Comparison of ENCODE assay signal across 8 cellular contexts in genomic region chr12:94140556-94140955, GRCh38. TPM values are rescaled to one million over a fixed set of nuclear protein-coding genes. Genes with fewer than 3 reads are reported as not detected.
DNase-seq lines count a peak whose midpoint lies in the region; TF ChIP-seq lines count a peak whose summit lies in the region.

No MANE protein-coding gene starts in this region.

- no peaks in the 10 kb centered on the region for H3F3A ChIP-seq in Loucy (ENCODE audit: low read depth)

- H3K36me3 ChIP-seq in Loucy (ENCODE audit: insufficient read depth, low read length) (no peaks in the 10 kb centered on the region), tibial nerve (no peaks in the 10 kb centered on the region)

- H3K9ac ChIP-seq in Loucy (ENCODE audit: low read depth, low read length, poor library complexity, severe bottlenecking): no peak overlapping the region

- H3K4me3 ChIP-seq in Loucy (ENCODE audit: low read length, poor library complexity, severe bottlenecking) (no peak overlapping the region), tibial nerve (no peak overlapping the region)

- peak; percentile 67 for TF ChIP-seq CTCF in Loucy (conservative IDR thresholded peaks at IDR 0.05; ENCODE audit: low read length)
- no peak for TF ChIP-seq CTCF in tibial nerve (IDR thresholded peaks at IDR 0.05)

- no peaks in the 10 kb centered on the region for H3K79me2 ChIP-seq in Loucy (ENCODE audit: insufficient read depth, low read length)

- peaks cover 13% of the 10 kb centered on the region for H3K4me1 ChIP-seq in Loucy (ENCODE audit: insufficient read depth, low read length, poor library complexity, severe bottlenecking)
- peaks cover 0 to 4% (median 0%) of the 10 kb centered on the region in 4 donors for H3K4me1 ChIP-seq in tibial nerve

- H3K27ac ChIP-seq in caudate nucleus (ENCODE audit: low read depth, low read length) (no peak overlapping the region), tibial nerve (no peak overlapping the region)

- no peaks in the 10 kb centered on the region for H3K9me2 ChIP-seq in Loucy (replicated peaks; ENCODE audit: low read depth, low read length)

- H3K27me3 ChIP-seq in Loucy (ENCODE audit: insufficient read depth, low read length, poor library complexity, severe bottlenecking) (no peaks in the 10 kb centered on the region), tibial nerve (peaks cover 0 to 4% of the 10 kb centered on the region in 2 donors)

- WGBS in tibial nerve, 2 donors: 83 to 85% methylated on average over 13 of the region's 13 CpGs

- no peak overlapping the region for H2AFZ ChIP-seq in Loucy (ENCODE audit: low read length)

- no peaks in the 10 kb centered on the region for H4K20me1 ChIP-seq in Loucy (ENCODE audit: insufficient read depth, low read length, poor library complexity, severe bottlenecking)

- no peak for TF ChIP-seq POLR2A in tibial nerve (IDR thresholded peaks at IDR 0.05)

- TF ChIP-seq EP300 in tibial nerve (IDR thresholded peaks at IDR 0.05): no peak

- H3K9me3 ChIP-seq in Loucy (ENCODE audit: insufficient read depth, low read depth, low read length) (no peaks in the 10 kb centered on the region), tibial nerve (no peaks in the 10 kb centered on the region)

- DNase-seq in ELR (ENCODE audit: low read depth) (peak; percentile 41), activated T-cell treated with anti-CD3 and anti-CD28 coated beads for 24 hours (ENCODE audit: low read depth) (peak; percentile 33), iris pigment epithelial cell (ENCODE audit: low read depth) (peak; percentile 23), caudate nucleus (lab: John Stamatoyannopoulos, UW) (no peak), tibial nerve (ENCODE audit: low spot score in 2 of 2) (no peak), NCI-H187 (lab: John Stamatoyannopoulos, UW) (no peak), superior temporal gyrus (ENCODE audit: extremely low spot score) (no peak)

- no peak overlapping the region for H3K4me2 ChIP-seq in Loucy (ENCODE audit: low read depth, low read length, poor library complexity, severe bottlenecking)

RNA-seq across cellular contexts. Expression of gene PLXNC1, which starts 7.8 kb away (rescaled TPM):
- total RNA-seq in tibial nerve: 10 to 100 TPM in 2 of 4 donors, 1 to 10 TPM in 2; 9.0 to 20.8 (median 11.4) TPM

Comparison
In these comparisons a context has a peak if more than half of its experiments do, and no peak if none do; other contexts are left out.
1. DNase-seq: peak in ELR (single experiment), activated T-cell treated with anti-CD3 and anti-CD28 coated beads for 24 hours (single experiment) and iris pigment epithelial cell (single experiment); none in caudate nucleus (0 of 61), tibial nerve (0 of 2), NCI-H187 (0 of 2) and superior temporal gyrus (single experiment).